In genomic region chr9:32526707-32527048, GRCh38 we compare ENCODE assay signal across 8 cellular contexts. TPM values are rescaled to one million over a fixed set of nuclear protein-coding genes. Genes with fewer than 3 reads are reported as not detected.
DNase-seq lines count a peak whose midpoint lies in the region; ATAC-seq and TF ChIP-seq lines count a peak whose summit lies in the region.

No MANE protein-coding gene starts in this region.

- no peak for TF ChIP-seq CTCF in AG10803 (conservative IDR thresholded peaks at IDR 0.05; ENCODE audit: low read length)
- peak; percentile 3 for TF ChIP-seq CTCF in colonic mucosa (IDR thresholded peaks at IDR 0.05)

- H3K27ac Mint-ChIP-seq in naive thymus-derived CD8-positive, alpha-beta T cell = peak overlapping the region; percentile 94 to 99 (median 97)

- H3K27ac ChIP-seq in KOPT-K1 (ENCODE audit: low read depth, low read length, poor library complexity, severe bottlenecking) (peak overlapping the region; percentile 85), colonic mucosa (peak overlapping the region; percentile 93)

- H3K4me1 Mint-ChIP-seq in naive thymus-derived CD8-positive, alpha-beta T cell = peaks cover 15 to 51% (median 44%) of the 10 kb centered on the region in 4 donors

- POLR2A ChIA-PET in naive thymus-derived CD8-positive, alpha-beta T cell (lab: Charles Lee) = interaction anchor here (0.6 to 3.8 kb wide), 8 partner anchors 12 to 148 kb away, joined by 3 to 57 read pairs (median 4); partner anchors contain the start of genes ACO1, NDUFB6, SMIM27 and TOPORS

- no peaks in the 10 kb centered on the region for H3K27me3 ChIP-seq in colonic mucosa

- no peaks in the 10 kb centered on the region for H3K27me3 Mint-ChIP-seq in naive thymus-derived CD8-positive, alpha-beta T cell

- peaks cover 13% of the 10 kb centered on the region; the same call in 1 of the 2 replicates for H3K36me3 ChIP-seq in KOPT-K1 (ENCODE audit: insufficient read depth, low read length)
- H3K36me3 ChIP-seq in colonic mucosa = no peaks in the 10 kb centered on the region

- intact Hi-C loops in colonic mucosa (cut with DNase I) = loop anchor here (5.0 to 10.0 kb wide), 2 partner anchors 48 to 144 kb away; partner anchors contain the start of genes ACO1 and NDUFB6

- peaks cover 9 to 25% (median 24%) of the 10 kb centered on the region in 3 donors for H3K36me3 Mint-ChIP-seq in naive thymus-derived CD8-positive, alpha-beta T cell

- H3K4me3 Mint-ChIP-seq in naive thymus-derived CD8-positive, alpha-beta T cell = peak overlapping the region; percentile 83 to 99 (median 96)

- no peak for ATAC-seq in naive thymus-derived CD8-positive, alpha-beta T cell
- no peak for ATAC-seq in esophagus mucosa

- peaks cover 3% of the 10 kb centered on the region for H3K4me1 ChIP-seq in colonic mucosa

- H3K9me3 ChIP-seq in KOPT-K1 (ENCODE audit: insufficient read depth, low read length, poor library complexity, severe bottlenecking) (peaks cover 16% of the 10 kb centered on the region), colonic mucosa (no peaks in the 10 kb centered on the region)

- H3K9me3 Mint-ChIP-seq in naive thymus-derived CD8-positive, alpha-beta T cell = peaks cover 0 to 8% (median 0%) of the 10 kb centered on the region in 9 donors

- peak overlapping the region; percentile 3 to 30 for H3K9ac ChIP-seq in colonic mucosa (ENCODE audit: low read depth in 2 of 2, low read length in 2 of 2)

- DNase-seq in AG10803 (ENCODE audit: low read depth) (no peak), colonic mucosa (no peak), ureter (ENCODE audit: low spot score) (no peak), NCI-H128 (lab: John Stamatoyannopoulos, UW; ENCODE audit: unreplicated experiment) (no peak), COLO668 (lab: John Stamatoyannopoulos, UW; ENCODE audit: unreplicated experiment) (no peak)
- no peak for DNase-seq in naive thymus-derived CD8-positive, alpha-beta T cell

- H3K4me3 ChIP-seq in AG10803 (ENCODE audit: low read length) (peak overlapping the region; percentile 78), colonic mucosa (peak overlapping the region; percentile 66)

RNA-seq across cellular contexts. Expression of gene RIGI, which starts 0.7 kb away (rescaled TPM):
- 1 to 10 TPM; 3.0 to 8.5 TPM for total RNA-seq in colonic mucosa
- total RNA-seq in naive thymus-derived CD8-positive, alpha-beta T cell = 10 to 100 TPM; 20.9 to 22.6 TPM
- 10 to 100 TPM; 12.7 to 14.4 (median 14.1) TPM for polyA plus RNA-seq in naive thymus-derived CD8-positive, alpha-beta T cell
- total RNA-seq in esophagus mucosa = 5.6 TPM
- 10.0 TPM for total RNA-seq in ureter

RNA-seq across cellular contexts. Expression of gene SMIM27, which starts 25.4 kb away (rescaled TPM):
- total RNA-seq in colonic mucosa (10 to 100 TPM in 1 of 2 donors, 1 to 10 TPM in 1; 7.4 to 10.9 TPM), esophagus mucosa (7.2 TPM), ureter (12.3 TPM)
- 10 to 100 TPM; 37.0 to 37.8 TPM for total RNA-seq in naive thymus-derived CD8-positive, alpha-beta T cell
- polyA plus RNA-seq in naive thymus-derived CD8-positive, alpha-beta T cell = 100 to 1,000 TPM; 103 to 116 (median 110) TPM

RNA-seq across cellular contexts. Expression of gene TOPORS, which starts 25.7 kb away (rescaled TPM):
- total RNA-seq in colonic mucosa (10 to 100 TPM; 11.9 to 17.4 TPM), esophagus mucosa (8.8 TPM), ureter (13.3 TPM)
- 10 to 100 TPM; 21.9 to 24.2 TPM for total RNA-seq in naive thymus-derived CD8-positive, alpha-beta T cell
- 10 to 100 TPM; 22.8 to 26.0 (median 23.5) TPM for polyA plus RNA-seq in naive thymus-derived CD8-positive, alpha-beta T cell

RNA-seq across cellular contexts. Expression of gene NDUFB6, which starts 46.3 kb away (rescaled TPM):
- total RNA-seq in colonic mucosa (10 to 100 TPM; 53.3 to 77.0 TPM), esophagus mucosa (39.2 TPM), ureter (30.5 TPM)
- total RNA-seq in naive thymus-derived CD8-positive, alpha-beta T cell = 10 to 100 TPM; 22.5 to 23.0 TPM
- 10 to 100 TPM; 70.0 to 92.7 (median 91.3) TPM for polyA plus RNA-seq in naive thymus-derived CD8-positive, alpha-beta T cell
